ENCODE assay signal across 2 cellular contexts in the genomic region with DNA sequence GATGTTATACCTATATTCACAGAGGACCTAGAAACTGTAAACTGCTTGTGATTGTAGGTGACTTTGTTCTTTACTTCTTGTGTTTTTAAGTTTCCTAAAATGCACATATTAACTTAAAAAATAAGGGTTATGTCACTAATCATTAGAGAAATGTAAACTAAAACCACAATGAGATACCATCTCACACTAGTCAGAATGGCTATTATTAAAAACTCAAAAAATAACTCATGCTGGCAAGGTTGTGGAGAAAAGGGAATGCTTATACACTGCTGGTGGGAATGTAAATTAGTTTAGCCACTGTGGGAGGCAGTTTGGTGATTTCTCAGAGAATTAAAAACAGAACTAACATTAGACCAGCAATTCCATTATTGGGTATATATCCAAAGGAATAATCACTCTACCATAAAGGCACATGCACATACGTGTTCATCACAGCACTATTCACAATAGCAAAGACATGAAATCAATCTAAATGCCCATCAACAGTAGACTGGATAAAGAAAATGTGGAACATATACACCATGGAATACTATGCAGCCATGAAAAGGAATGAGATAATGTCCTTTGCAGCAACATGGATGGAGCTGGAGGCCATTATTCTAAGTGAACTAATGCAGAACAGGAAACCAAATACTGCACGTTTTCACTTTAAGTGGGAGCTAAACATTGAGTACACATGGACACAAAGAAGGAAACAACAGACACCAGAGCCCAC.
A peak's percentile ranks its signal among the peaks of the same experiment; 100 is the strongest.
TF ChIP-seq lines count a peak whose summit lies in the region.
"Not testable (repeated sequence)": the region's sequence is repeated elsewhere in the genome, so short reads cannot be mapped to it uniquely, and the experiment has no call there.

No MANE protein-coding gene starts in this region.

TF ChIP-seq in HEK293, 187 proteins besides CTCF, POLR2A, EP300 and RAD21:
- TF ChIP-seq ZNF146 (tag by site-specific recombination; IDR thresholded peaks at IDR 0.05) = peak; percentile 90

TF ChIP-seq in K562, 482 proteins besides CTCF, POLR2A, EP300 and RAD21:
- TF ChIP-seq ADNP (tag; IDR thresholded peaks at IDR 0.05) (peak; percentile 79; the same call in 1 of the 2 replicates), BCOR (IDR thresholded peaks at IDR 0.05) (peak; percentile 96), KDM1A (IDR thresholded peaks at IDR 0.05) (peak; percentile 32 to 77; a peak in 3 of 4 replicates), POLR2H (tag; IDR thresholded peaks at IDR 0.05; ENCODE audit: low read depth) (peak; percentile 56; the same call in 1 of the 2 replicates), CBX3 (IDR thresholded peaks at IDR 0.05; ENCODE audit: borderline replicate concordance in 1 of 2, low read length in 2 of 2) (0 out of 3 replicates have a peak, but pooled peaks of 1 of the 2 experiments have one; percentile 34), RCOR1 (IDR thresholded peaks at IDR 0.05; ENCODE audit: borderline replicate concordance in 1 of 2, low read depth in 2 of 2, low read length in 2 of 2) (peak in 1 of 2 experiments; percentile 32; a peak in 1 of 4 replicates), RBM25 (IDR thresholded peaks at IDR 0.05; ENCODE audit: low read depth, low read length, severe bottlenecking) (peak; percentile 81), HDAC1 (IDR thresholded peaks at IDR 0.05) (0 out of 4 replicates have a peak, but pooled peaks of 1 of the 2 experiments have one; percentile 30), ZNF197 (CRISPR knock-in tag; IDR thresholded peaks at IDR 0.05; ENCODE audit: low read depth) (0 out of 2 replicates have a peak, but pooled peaks have one; percentile 3), ZNF146 (CRISPR knock-in tag; IDR thresholded peaks at IDR 0.05; ENCODE audit: unreplicated experiment) (peak; percentile 100), SMARCA5 (IDR thresholded peaks at IDR 0.05) (0 out of 2 replicates have a peak, but pooled peaks have one; percentile 67)
- TF ChIP-seq, protein P1, sequence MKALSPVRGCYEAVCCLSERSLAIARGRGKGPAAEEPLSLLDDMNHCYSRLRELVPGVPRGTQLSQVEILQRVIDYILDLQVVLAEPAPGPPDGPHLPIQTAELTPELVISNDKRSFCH (CRISPR knock-in tag; IDR thresholded peaks at IDR 0.05) = not testable (repeated sequence)
- TF ChIP-seq, protein P1 (tag; IDR thresholded peaks at IDR 0.05) = peak; percentile 8; the same call in 1 of the 2 replicates
